ENCODE assay signal across 8 cellular contexts in the genomic region with DNA sequence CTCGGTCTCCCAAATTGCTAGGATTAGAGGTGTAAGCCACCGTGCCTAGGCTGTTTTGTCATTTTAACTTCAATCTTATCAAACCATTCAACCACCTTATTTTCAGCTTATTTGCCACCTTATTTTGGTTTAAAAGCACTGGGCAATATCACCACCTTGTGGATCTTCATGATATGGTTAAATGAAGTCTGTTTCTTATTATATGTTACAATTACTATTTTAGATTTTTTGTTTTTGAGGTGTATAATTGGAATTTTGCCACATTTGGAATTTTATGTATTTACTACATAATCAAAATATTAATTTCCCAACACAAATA. TPM values are rescaled to one million over a fixed set of nuclear protein-coding genes. Genes with fewer than 3 reads are reported as not detected.
A peak's percentile ranks its signal among the peaks of the same experiment; 100 is the strongest.
DNase-seq lines count a peak whose midpoint lies in the region; ATAC-seq and TF ChIP-seq lines count a peak whose summit lies in the region.
"Had no signal": no experiment of that assay in that cellular context is flagged by ENCODE, and none has a peak within 500 bp of the region (broad histone marks: within the 10 kb centered on the region; RNA-seq: fewer than 3 reads in every experiment).

No MANE protein-coding gene starts in this region.

- H3K36me3 Mint-ChIP-seq in GM23338 (ENCODE audit: low read depth) = no peaks in the 10 kb centered on the region
- no peaks in the 10 kb centered on the region for H3K36me3 Mint-ChIP-seq in progenitor cell of endocrine pancreas (ENCODE audit: insufficient read depth)
- H3K36me3 Mint-ChIP-seq in activated naive CD8-positive, alpha-beta T cell treated with anti-CD3 and anti-CD28 coated beads for 36 hours = no peaks in the 10 kb centered on the region

- no peak overlapping the region for H3K27ac ChIP-seq in GM23338 (ENCODE audit: low read depth)

- no peaks in the 10 kb centered on the region for H3K27me3 Mint-ChIP-seq in GM23338 (ENCODE audit: insufficient read depth, low read depth, poor library complexity)
- H3K27me3 Mint-ChIP-seq in progenitor cell of endocrine pancreas = no peaks in the 10 kb centered on the region
- H3K27me3 Mint-ChIP-seq in activated naive CD8-positive, alpha-beta T cell treated with anti-CD3 and anti-CD28 coated beads for 36 hours = no peaks in the 10 kb centered on the region

- H3K36me3 ChIP-seq in GM23338 (ENCODE audit: insufficient read depth) = no peaks in the 10 kb centered on the region

- no peak overlapping the region for H3K4me2 ChIP-seq in GM23338

- H3K79me2 ChIP-seq in GM23338 (replicated peaks; ENCODE audit: insufficient read depth) = no peaks in the 10 kb centered on the region

- H3K4me1 Mint-ChIP-seq in GM23338 (no peaks in the 10 kb centered on the region; the same call in 2 of the 3 replicates), progenitor cell of endocrine pancreas (ENCODE audit: low read depth) (peaks cover 1% of the 10 kb centered on the region)
- no peaks in the 10 kb centered on the region for H3K4me1 Mint-ChIP-seq in activated naive CD8-positive, alpha-beta T cell treated with anti-CD3 and anti-CD28 coated beads for 36 hours

- peak; percentile 56 for DNase-seq in GM23338 (ENCODE audit: low spot score)
- peak; percentile 8 for DNase-seq in NCI-H345 treated with DMSO at 0.1 percent for 48 hours (lab: John Stamatoyannopoulos, UW; ENCODE audit: unreplicated experiment)
- peak; percentile 12 to 56 for DNase-seq in dermis microvascular lymphatic vessel endothelial cell (ENCODE audit: low read depth in 2 of 2)
- no peak for DNase-seq in progenitor cell of endocrine pancreas (ENCODE audit: low spot score, unreplicated experiment)
- DNase-seq in activated naive CD8-positive, alpha-beta T cell treated with anti-CD3 and anti-CD28 coated beads for 36 hours = no peak
- DNase-seq: activated T-cell treated with anti-CD3 and anti-CD28 coated beads, Interleukin-2, amount 50 U/mL, for 4 hours had no signal

- no peaks in the 10 kb centered on the region for H4K20me1 ChIP-seq in GM23338 (replicated peaks; ENCODE audit: insufficient read depth)

- H3K9me2 ChIP-seq in GM23338 (ENCODE audit: insufficient read depth) = no peaks in the 10 kb centered on the region

- peak; percentile 37; the same call in 2 of the 3 replicates for ATAC-seq in GM23338
- ATAC-seq in HG03457 (IDR thresholded peaks at IDR 0.05; ENCODE audit: unreplicated experiment) = no peak
- no peak for ATAC-seq in GM21526 (IDR thresholded peaks at IDR 0.05; ENCODE audit: low FRiP score, unreplicated experiment)
- ATAC-seq: activated T-cell treated with anti-CD3 and anti-CD28 coated beads, Interleukin-2, amount 50 U/mL, for 4 hours had no signal

- TF ChIP-seq CTCF in GM23338 (conservative IDR thresholded peaks at IDR 0.05; ENCODE audit: low read depth in 2 of 2) = peak; percentile 60 to 82
- peak; percentile 71 for TF ChIP-seq CTCF in progenitor cell of endocrine pancreas (IDR thresholded peaks at IDR 0.05; ENCODE audit: unreplicated experiment)

- no peak overlapping the region for H3K4me3 ChIP-seq in GM23338

- H3K9me3 Mint-ChIP-seq in GM23338 (no peaks in the 10 kb centered on the region), progenitor cell of endocrine pancreas (ENCODE audit: low read depth) (no peaks in the 10 kb centered on the region)
- H3K9me3 Mint-ChIP-seq in activated naive CD8-positive, alpha-beta T cell treated with anti-CD3 and anti-CD28 coated beads for 36 hours = no peaks in the 10 kb centered on the region

- H3K27ac Mint-ChIP-seq in GM23338 (no peak overlapping the region; the same call in 1 of the 2 replicates), progenitor cell of endocrine pancreas (no peak overlapping the region)
- H3K27ac Mint-ChIP-seq in activated naive CD8-positive, alpha-beta T cell treated with anti-CD3 and anti-CD28 coated beads for 36 hours = no peak overlapping the region

- no peaks in the 10 kb centered on the region for H3K4me1 ChIP-seq in GM23338 (ENCODE audit: insufficient read depth)

- H3F3A ChIP-seq in GM23338 (replicated peaks; ENCODE audit: low read depth) = no peaks in the 10 kb centered on the region

- no peaks in the 10 kb centered on the region for H3K27me3 ChIP-seq in GM23338 (ENCODE audit: insufficient read depth)

- no peak overlapping the region for H3K4me3 Mint-ChIP-seq in GM23338
- no peak overlapping the region for H3K4me3 Mint-ChIP-seq in progenitor cell of endocrine pancreas (ENCODE audit: low read depth)
- H3K4me3 Mint-ChIP-seq in activated naive CD8-positive, alpha-beta T cell treated with anti-CD3 and anti-CD28 coated beads for 36 hours = no peak overlapping the region
- H3K4me3 Mint-ChIP-seq: activated T-cell treated with anti-CD3 and anti-CD28 coated beads, Interleukin-2, amount 50 U/mL, for 4 hours had no signal

- H2AFZ ChIP-seq in GM23338 = 0 out of 2 replicates have a peak overlapping the region, but pooled peaks have one; percentile 3

TF ChIP-seq in GM23338, 12 proteins besides CTCF, POLR2A, EP300 and RAD21 (continues in another document):
- TF ChIP-seq ZNF114 (CRISPR knock-in tag; IDR thresholded peaks at IDR 0.05) (no peak), EZH2phosphoT487 (IDR thresholded peaks at IDR 0.05; ENCODE audit: unreplicated experiment) (no peak), EZH2 (IDR thresholded peaks at IDR 0.05; ENCODE audit: low read depth, unreplicated experiment) (no peak), ZNF331 (CRISPR knock-in tag; IDR thresholded peaks at IDR 0.05; ENCODE audit: low read depth) (no peak), CREB1 (CRISPR knock-in tag; IDR thresholded peaks at IDR 0.05; ENCODE audit: low read depth) (no peak), POLR2AphosphoS5 (IDR thresholded peaks at IDR 0.05; ENCODE audit: low read depth) (no peak), STAT1 (IDR thresholded peaks at IDR 0.05; ENCODE audit: unreplicated experiment) (no peak), NANOG (IDR thresholded peaks at IDR 0.05; ENCODE audit: borderline replicate concordance) (no peak), JUNB (IDR thresholded peaks at IDR 0.05; ENCODE audit: unreplicated experiment) (no peak)
- TF ChIP-seq, protein P1, sequence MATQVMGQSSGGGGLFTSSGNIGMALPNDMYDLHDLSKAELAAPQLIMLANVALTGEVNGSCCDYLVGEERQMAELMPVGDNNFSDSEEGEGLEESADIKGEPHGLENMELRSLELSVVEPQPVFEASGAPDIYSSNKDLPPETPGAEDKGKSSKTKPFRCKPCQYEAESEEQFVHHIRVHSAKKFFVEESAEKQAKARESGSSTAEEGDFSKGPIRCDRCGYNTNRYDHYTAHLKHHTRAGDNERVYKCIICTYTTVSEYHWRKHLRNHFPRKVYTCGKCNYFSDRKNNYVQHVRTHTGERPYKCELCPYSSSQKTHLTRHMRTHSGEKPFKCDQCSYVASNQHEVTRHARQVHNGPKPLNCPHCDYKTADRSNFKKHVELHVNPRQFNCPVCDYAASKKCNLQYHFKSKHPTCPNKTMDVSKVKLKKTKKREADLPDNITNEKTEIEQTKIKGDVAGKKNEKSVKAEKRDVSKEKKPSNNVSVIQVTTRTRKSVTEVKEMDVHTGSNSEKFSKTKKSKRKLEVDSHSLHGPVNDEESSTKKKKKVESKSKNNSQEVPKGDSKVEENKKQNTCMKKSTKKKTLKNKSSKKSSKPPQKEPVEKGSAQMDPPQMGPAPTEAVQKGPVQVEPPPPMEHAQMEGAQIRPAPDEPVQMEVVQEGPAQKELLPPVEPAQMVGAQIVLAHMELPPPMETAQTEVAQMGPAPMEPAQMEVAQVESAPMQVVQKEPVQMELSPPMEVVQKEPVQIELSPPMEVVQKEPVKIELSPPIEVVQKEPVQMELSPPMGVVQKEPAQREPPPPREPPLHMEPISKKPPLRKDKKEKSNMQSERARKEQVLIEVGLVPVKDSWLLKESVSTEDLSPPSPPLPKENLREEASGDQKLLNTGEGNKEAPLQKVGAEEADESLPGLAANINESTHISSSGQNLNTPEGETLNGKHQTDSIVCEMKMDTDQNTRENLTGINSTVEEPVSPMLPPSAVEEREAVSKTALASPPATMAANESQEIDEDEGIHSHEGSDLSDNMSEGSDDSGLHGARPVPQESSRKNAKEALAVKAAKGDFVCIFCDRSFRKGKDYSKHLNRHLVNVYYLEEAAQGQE (IDR thresholded peaks at IDR 0.05; ENCODE audit: unreplicated experiment) = no peak
- TF ChIP-seq, protein P2, sequence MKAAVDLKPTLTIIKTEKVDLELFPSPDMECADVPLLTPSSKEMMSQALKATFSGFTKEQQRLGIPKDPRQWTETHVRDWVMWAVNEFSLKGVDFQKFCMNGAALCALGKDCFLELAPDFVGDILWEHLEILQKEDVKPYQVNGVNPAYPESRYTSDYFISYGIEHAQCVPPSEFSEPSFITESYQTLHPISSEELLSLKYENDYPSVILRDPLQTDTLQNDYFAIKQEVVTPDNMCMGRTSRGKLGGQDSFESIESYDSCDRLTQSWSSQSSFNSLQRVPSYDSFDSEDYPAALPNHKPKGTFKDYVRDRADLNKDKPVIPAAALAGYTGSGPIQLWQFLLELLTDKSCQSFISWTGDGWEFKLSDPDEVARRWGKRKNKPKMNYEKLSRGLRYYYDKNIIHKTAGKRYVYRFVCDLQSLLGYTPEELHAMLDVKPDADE (IDR thresholded peaks at IDR 0.05) = no peak

RNA-seq across cellular contexts. Expression of a gene that starts 43.8 kb away (rescaled TPM):
- 8.8 and 10.5 TPM in 2 replicates for total RNA-seq in GM23338 (2014; rRNA removed; shearing (Covaris generic))
- 8.1 and 9.5 TPM in 2 replicates for polyA plus RNA-seq in GM23338 (2016; fragmentation: Nextera tagmentation; extraction: Ambion mirVana)
- total RNA-seq in dermis microvascular lymphatic vessel endothelial cell (0.25 and 0.51 TPM in 2 replicates), progenitor cell of endocrine pancreas (23.5 and 23.7 TPM in 2 replicates)
- not detected for total RNA-seq in activated naive CD8-positive, alpha-beta T cell treated with anti-CD3 and anti-CD28 coated beads for 36 hours

Comparison
In these comparisons a context has a peak if more than half of its experiments do, and no peak if none do; other contexts are left out.
1. DNase-seq: peak in GM23338 (single experiment), NCI-H345 treated with DMSO at 0.1 percent for 48 hours (single experiment) and dermis microvascular lymphatic vessel endothelial cell (2 of 2); none in progenitor cell of endocrine pancreas (single experiment) and activated naive CD8-positive, alpha-beta T cell treated with anti-CD3 and anti-CD28 coated beads for 36 hours (single experiment).